Comparison of ENCODE assay signal across 10 cellular contexts in the genomic region with DNA sequence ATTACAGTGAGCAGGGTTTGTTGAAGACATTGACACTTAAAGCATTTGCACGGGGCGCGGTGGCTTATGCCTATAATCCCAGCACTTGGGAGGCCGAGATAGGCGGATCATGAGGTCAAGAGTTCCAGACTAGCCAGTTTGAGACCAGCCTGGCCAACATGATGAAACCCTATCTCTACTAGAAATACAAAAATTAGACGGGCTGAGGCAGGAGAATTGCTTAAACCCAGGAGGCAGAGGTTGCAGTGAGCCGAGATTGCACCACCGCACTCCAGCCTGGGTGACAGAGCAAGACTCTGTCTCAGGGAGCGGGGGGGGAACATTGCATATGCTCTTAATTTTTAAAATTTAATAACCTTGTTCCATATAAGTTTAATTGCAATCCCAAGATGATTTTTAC. TPM values are rescaled to one million over a fixed set of nuclear protein-coding genes. Genes with fewer than 3 reads are reported as not detected.
DNase-seq lines count a peak whose midpoint lies in the region; ATAC-seq and TF ChIP-seq lines count a peak whose summit lies in the region.
"Had no signal": no experiment of that assay in that cellular context is flagged by ENCODE, and none has a peak within 500 bp of the region (broad histone marks: within the 10 kb centered on the region; RNA-seq: fewer than 3 reads in every experiment).

No MANE protein-coding gene starts in this region.

- H3K27me3 Mint-ChIP-seq in activated CD8-positive, alpha-beta T cell treated with anti-CD3 and anti-CD28 coated beads for 36 hours = no peaks in the 10 kb centered on the region
- no peaks in the 10 kb centered on the region for H3K27me3 Mint-ChIP-seq in activated CD8-positive, alpha-beta T cell treated with anti-CD3 and anti-CD28 coated beads, Interleukin-2, amount 10 ng/mL, durations not matched to agents 7 days and 5 days (ENCODE audit: low read depth)
- no peaks in the 10 kb centered on the region for H3K27me3 Mint-ChIP-seq in endodermal cell (ENCODE audit: insufficient read depth)

- peaks cover 81% of the 10 kb centered on the region for H3K4me1 Mint-ChIP-seq in activated CD8-positive, alpha-beta T cell treated with anti-CD3 and anti-CD28 coated beads for 36 hours (ENCODE audit: low read depth)
- peaks cover 66% of the 10 kb centered on the region for H3K4me1 Mint-ChIP-seq in activated CD8-positive, alpha-beta T cell treated with anti-CD3 and anti-CD28 coated beads, Interleukin-2, amount 10 ng/mL, durations not matched to agents 7 days and 5 days (ENCODE audit: low read depth)
- H3K4me1 Mint-ChIP-seq in stimulated activated effector memory CD8-positive, alpha-beta T cell treated with anti-CD3 and anti-CD28 coated beads, Interleukin-12 subunit alpha, Interleukin-12 subunit beta, amount 100 ng/mL, for 72 hours = peaks cover 58% of the 10 kb centered on the region
- peaks cover 35% of the 10 kb centered on the region for H3K4me1 Mint-ChIP-seq in endodermal cell

- peak overlapping the region; percentile 53 for H3K4me3 ChIP-seq in adipocyte (ENCODE audit: low read length)
- H3K4me3 ChIP-seq in endodermal cell (ENCODE audit: low read length) = no peak overlapping the region
- no peak overlapping the region for H3K4me3 ChIP-seq in OCI-LY7 (ENCODE audit: low read depth, low read length, poor library complexity, severe bottlenecking)
- H3K4me3 ChIP-seq: skin epidermis had no signal

- no TSS peak for BruUV-seq in OCI-LY7 (replicated peaks; lab: Mats Ljungman, UMichigan)

- peak overlapping the region; percentile 13 for H3K27ac Mint-ChIP-seq in activated CD8-positive, alpha-beta T cell treated with anti-CD3 and anti-CD28 coated beads for 36 hours
- no peak overlapping the region for H3K27ac Mint-ChIP-seq in activated CD8-positive, alpha-beta T cell treated with anti-CD3 and anti-CD28 coated beads, Interleukin-2, amount 10 ng/mL, durations not matched to agents 7 days and 5 days
- H3K27ac Mint-ChIP-seq in stimulated activated effector memory CD8-positive, alpha-beta T cell treated with anti-CD3 and anti-CD28 coated beads, Interleukin-12 subunit alpha, Interleukin-12 subunit beta, amount 100 ng/mL, for 72 hours = peak overlapping the region; percentile 17
- H3K27ac Mint-ChIP-seq in endodermal cell = no peak overlapping the region

- no peaks in the 10 kb centered on the region for H3K9me3 Mint-ChIP-seq in activated CD8-positive, alpha-beta T cell treated with anti-CD3 and anti-CD28 coated beads for 36 hours
- no peaks in the 10 kb centered on the region for H3K9me3 Mint-ChIP-seq in activated CD8-positive, alpha-beta T cell treated with anti-CD3 and anti-CD28 coated beads, Interleukin-2, amount 10 ng/mL, durations not matched to agents 7 days and 5 days (ENCODE audit: insufficient read depth)
- H3K9me3 Mint-ChIP-seq in stimulated activated effector memory CD8-positive, alpha-beta T cell treated with anti-CD3 and anti-CD28 coated beads, Interleukin-12 subunit alpha, Interleukin-12 subunit beta, amount 100 ng/mL, for 72 hours = no peaks in the 10 kb centered on the region
- H3K9me3 Mint-ChIP-seq in endodermal cell = no peaks in the 10 kb centered on the region

- H3K27me3 ChIP-seq in adipocyte (replicated peaks; ENCODE audit: control insufficient read depth, insufficient read depth, low read length) (no peaks in the 10 kb centered on the region), endodermal cell (ENCODE audit: control insufficient read depth, insufficient read depth, low read length, poor library complexity, severe bottlenecking) (no peaks in the 10 kb centered on the region)

- intact Hi-C loops in activated CD8-positive, alpha-beta T cell treated with anti-CD3 and anti-CD28 coated beads for 36 hours (cut with micrococcal nuclease) = no loop called here
- intact Hi-C loops in left colon (cut with DNase I, micrococcal nuclease) = no loop called here
- intact Hi-C loops in OCI-LY7 (cut with micrococcal nuclease; ENCODE audit: unreplicated experiment) = no loop called here

- ATAC-seq in activated CD8-positive, alpha-beta T cell treated with anti-CD3 and anti-CD28 coated beads for 36 hours = no peak
- no peak for ATAC-seq in activated CD8-positive, alpha-beta T cell treated with anti-CD3 and anti-CD28 coated beads, Interleukin-2, amount 10 ng/mL, durations not matched to agents 7 days and 5 days
- ATAC-seq in left colon (peak; percentile 26), GM21723 (IDR thresholded peaks at IDR 0.05; ENCODE audit: unreplicated experiment) (no peak)
- no peak for ATAC-seq in stimulated activated effector memory CD8-positive, alpha-beta T cell treated with anti-CD3 and anti-CD28 coated beads, Interleukin-12 subunit alpha, Interleukin-12 subunit beta, amount 100 ng/mL, for 72 hours

- H3K4me3 Mint-ChIP-seq in activated CD8-positive, alpha-beta T cell treated with anti-CD3 and anti-CD28 coated beads for 36 hours = no peak overlapping the region
- no peak overlapping the region for H3K4me3 Mint-ChIP-seq in activated CD8-positive, alpha-beta T cell treated with anti-CD3 and anti-CD28 coated beads, Interleukin-2, amount 10 ng/mL, durations not matched to agents 7 days and 5 days
- H3K4me3 Mint-ChIP-seq in stimulated activated effector memory CD8-positive, alpha-beta T cell treated with anti-CD3 and anti-CD28 coated beads, Interleukin-12 subunit alpha, Interleukin-12 subunit beta, amount 100 ng/mL, for 72 hours = no peak overlapping the region
- no peak overlapping the region for H3K4me3 Mint-ChIP-seq in endodermal cell

- H3K36me3 ChIP-seq in adipocyte (ENCODE audit: control insufficient read depth, insufficient read depth, low read length, severe bottlenecking) = no peaks in the 10 kb centered on the region
- peaks cover 50% of the 10 kb centered on the region for H3K36me3 ChIP-seq in endodermal cell (ENCODE audit: control insufficient read depth, insufficient read depth, low read length)
- H3K36me3 ChIP-seq in OCI-LY7 (ENCODE audit: insufficient read depth, low read length) = peaks cover 51% of the 10 kb centered on the region

- POLR2A ChIA-PET in activated CD8-positive, alpha-beta T cell treated with anti-CD3 and anti-CD28 coated beads for 36 hours (lab: Charles Lee) = interaction anchor here (0.6 to 2.4 kb wide), 2 partner anchors 11 to 322 kb away, joined by 3 to 15 read pairs; a partner anchor contains a TSS
- POLR2A ChIA-PET in activated CD8-positive, alpha-beta T cell treated with anti-CD3 and anti-CD28 coated beads, Interleukin-2, amount 10 ng/mL, durations not matched to agents 7 days and 5 days (lab: Charles Lee) = interaction anchor here (1.0 kb wide), 1 partner anchor 11 kb away, joined by 4 read pairs; no protein-coding TSS in a partner anchor
- POLR2A ChIA-PET in OCI-LY7 (lab: Charles Lee) = interaction anchor here (1.1 to 3.3 kb wide), 3 partner anchors 9 to 13 kb away, joined by 4 to 18 read pairs (median 5); a partner anchor contains a TSS

- H3K27ac ChIP-seq in endodermal cell (ENCODE audit: low read depth, low read length) = no peak overlapping the region
- no peak overlapping the region for H3K27ac ChIP-seq in OCI-LY7 (ENCODE audit: low read depth, low read length, poor library complexity, severe bottlenecking)

- WGBS in endodermal cell (ENCODE audit: insufficient coverage in 1 of 2, insufficient read length in 1 of 2), 2 experiments = 92 to 100% methylated on average over 5 to 9 of the region's 9 CpGs

- H3K36me3 Mint-ChIP-seq in activated CD8-positive, alpha-beta T cell treated with anti-CD3 and anti-CD28 coated beads for 36 hours (ENCODE audit: low read depth) = peaks cover 13% of the 10 kb centered on the region
- peaks cover 35% of the 10 kb centered on the region for H3K36me3 Mint-ChIP-seq in activated CD8-positive, alpha-beta T cell treated with anti-CD3 and anti-CD28 coated beads, Interleukin-2, amount 10 ng/mL, durations not matched to agents 7 days and 5 days (ENCODE audit: low read depth)
- H3K36me3 Mint-ChIP-seq in stimulated activated effector memory CD8-positive, alpha-beta T cell treated with anti-CD3 and anti-CD28 coated beads, Interleukin-12 subunit alpha, Interleukin-12 subunit beta, amount 100 ng/mL, for 72 hours = peaks cover 14% of the 10 kb centered on the region
- peaks cover 13% of the 10 kb centered on the region for H3K36me3 Mint-ChIP-seq in endodermal cell (ENCODE audit: low read depth)

- H2AFZ ChIP-seq in OCI-LY7 (ENCODE audit: low read length) = no peak overlapping the region

- no peaks in the 10 kb centered on the region for H3K9me2 ChIP-seq in OCI-LY7 (ENCODE audit: insufficient read depth, low read length)

- peaks cover 57% of the 10 kb centered on the region for H3K4me1 ChIP-seq in adipocyte (ENCODE audit: control insufficient read depth, insufficient read depth, low read length)
- peaks cover 6% of the 10 kb centered on the region for H3K4me1 ChIP-seq in endodermal cell (ENCODE audit: control insufficient read depth, insufficient read depth, low read length)
- peaks cover 14% of the 10 kb centered on the region for H3K4me1 ChIP-seq in OCI-LY7 (ENCODE audit: insufficient read depth, low read length, poor library complexity, severe bottlenecking)

- peaks cover 47% of the 10 kb centered on the region for H4K20me1 ChIP-seq in OCI-LY7 (ENCODE audit: insufficient read depth, low read length)

- TF ChIP-seq CTCF in activated CD8-positive, alpha-beta T cell treated with anti-CD3 and anti-CD28 coated beads for 36 hours (IDR thresholded peaks at IDR 0.05) = no peak
- TF ChIP-seq CTCF in endodermal cell (conservative IDR thresholded peaks at IDR 0.05) (no peak), OCI-LY7 (conservative IDR thresholded peaks at IDR 0.05; ENCODE audit: low read length) (no peak)

- no peaks in the 10 kb centered on the region for H3K9me3 ChIP-seq in adipocyte (ENCODE audit: control insufficient read depth, low read length)
- no peaks in the 10 kb centered on the region for H3K9me3 ChIP-seq in endodermal cell (ENCODE audit: control insufficient read depth, low read length)
- H3K9me3 ChIP-seq in OCI-LY7 (ENCODE audit: low read length) = no peaks in the 10 kb centered on the region

- no peak overlapping the region for H3K4me2 ChIP-seq in OCI-LY7 (ENCODE audit: low read length)

- CTCF ChIA-PET in activated CD8-positive, alpha-beta T cell treated with anti-CD3 and anti-CD28 coated beads for 36 hours (lab: Charles Lee) = interaction anchor here (2.0 to 2.5 kb wide), 2 partner anchors 10 to 11 kb away, joined by 7 to 11 read pairs; a partner anchor contains a TSS
- CTCF ChIA-PET in activated CD8-positive, alpha-beta T cell treated with anti-CD3 and anti-CD28 coated beads, Interleukin-2, amount 10 ng/mL, durations not matched to agents 7 days and 5 days (lab: Charles Lee) = no interaction called here
- CTCF ChIA-PET in OCI-LY7 (lab: Charles Lee; ENCODE audit: unreplicated experiment) = no interaction called here

- DNase-seq in activated CD8-positive, alpha-beta T cell treated with anti-CD3 and anti-CD28 coated beads for 36 hours = no peak
- DNase-seq in activated CD8-positive, alpha-beta T cell treated with anti-CD3 and anti-CD28 coated beads, Interleukin-2, amount 10 ng/mL, durations not matched to agents 7 days and 5 days = no peak
- peak; percentile 35 for DNase-seq in adipocyte (ENCODE audit: low read depth)
- no peak for DNase-seq in left colon
- no peak for DNase-seq in stimulated activated effector memory CD8-positive, alpha-beta T cell treated with anti-CD3 and anti-CD28 coated beads, Interleukin-12 subunit alpha, Interleukin-12 subunit beta, amount 100 ng/mL, for 72 hours (ENCODE audit: low spot score in 2 of 2)
- DNase-seq in endodermal cell = no peak
- DNase-seq in OCI-LY7 (ENCODE audit: low spot score) = no peak
- DNase-seq: NCI-H187 treated with DMSO at 0.1 percent for 48 hours had no signal

- H3K9ac ChIP-seq in adipocyte (ENCODE audit: low read length) = peak overlapping the region; percentile 49
- no peak overlapping the region for H3K9ac ChIP-seq in endodermal cell (ENCODE audit: extremely low read depth, low read length, poor library complexity, severe bottlenecking)

- peaks cover 100% of the 10 kb centered on the region for H3K79me2 ChIP-seq in OCI-LY7 (ENCODE audit: insufficient read depth, low read depth, low read length)

RNA-seq across cellular contexts. Expression of a gene that starts 11.9 kb away (rescaled TPM):
- 100 to 1,000 TPM in 1 of 2 experiments, 10 to 100 TPM in 1; 92.8 to 103 TPM for total RNA-seq in activated CD8-positive, alpha-beta T cell treated with anti-CD3 and anti-CD28 coated beads for 36 hours
- total RNA-seq in activated CD8-positive, alpha-beta T cell treated with anti-CD3 and anti-CD28 coated beads, Interleukin-2, amount 10 ng/mL, durations not matched to agents 7 days and 5 days = 100 to 1,000 TPM; 137 to 140 TPM
- 100 to 1,000 TPM; 104 to 113 TPM for total RNA-seq in left colon
- 100 to 1,000 TPM; 126 to 199 TPM for total RNA-seq in endodermal cell
- polyA plus RNA-seq in endodermal cell (2013, experiment 1 of 2) = 150 TPM
- polyA plus RNA-seq in endodermal cell (2013, experiment 2 of 2) = 160 TPM
- total RNA-seq in OCI-LY7 (2014; rRNA removed; shearing (Covaris generic)) = 65.7 and 93.5 TPM in 2 replicates
- total RNA-seq in OCI-LY7 (2022) = 122 and 123 TPM in 2 replicates

Comparison
In these comparisons a context has a peak if more than half of its experiments do, and no peak if none do; other contexts are left out.
1. H3K27ac Mint-ChIP-seq: peak in activated CD8-positive, alpha-beta T cell treated with anti-CD3 and anti-CD28 coated beads for 36 hours (single experiment) and stimulated activated effector memory CD8-positive, alpha-beta T cell treated with anti-CD3 and anti-CD28 coated beads, Interleukin-12 subunit alpha, Interleukin-12 subunit beta, amount 100 ng/mL, for 72 hours (single experiment); none in activated CD8-positive, alpha-beta T cell treated with anti-CD3 and anti-CD28 coated beads, Interleukin-2, amount 10 ng/mL, durations not matched to agents 7 days and 5 days (single experiment) and endodermal cell (single experiment).